Comparison of ENCODE assay signal across 23 cellular contexts in the genomic region with DNA sequence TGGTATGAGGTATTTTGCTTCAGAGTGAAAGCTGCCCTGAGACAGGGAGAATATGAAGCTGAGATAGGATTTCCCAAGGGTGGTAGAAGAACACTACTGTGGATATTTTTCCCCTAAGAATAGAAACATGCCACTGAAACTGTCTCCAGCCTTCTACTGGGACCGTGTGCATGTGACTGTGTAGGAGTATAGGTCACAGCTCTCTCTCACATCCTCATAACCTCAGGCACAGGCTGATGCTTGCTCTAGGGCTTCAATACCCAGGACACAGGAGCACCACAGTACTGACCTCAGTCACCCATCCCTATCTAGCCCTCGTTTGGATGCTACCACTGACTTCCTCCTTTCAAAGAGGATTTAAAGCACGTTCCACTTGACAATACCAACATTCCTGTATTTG.
DNase-seq lines count a peak whose midpoint lies in the region; ATAC-seq and TF ChIP-seq lines count a peak whose summit lies in the region.
"Had no signal": no experiment of that assay in that cellular context is flagged by ENCODE, and none has a peak within 500 bp of the region (broad histone marks: within the 10 kb centered on the region; RNA-seq: fewer than 3 reads in every experiment).

No MANE protein-coding gene starts in this region.

- H3K4me3 ChIP-seq in heart right ventricle (no peak overlapping the region), Peyer's patch (no peak overlapping the region)
- H3K4me3 ChIP-seq: esophagus squamous epithelium, lower lobe of right lung, PC-9, sigmoid colon, SK-N-MC, upper lobe of left lung had no signal

- TF ChIP-seq CTCF in GM10266 (IDR thresholded peaks at IDR 0.05; ENCODE audit: control insufficient read depth, insufficient read depth, low read depth, missing control alignments) (no peak), heart right ventricle (IDR thresholded peaks at IDR 0.05) (no peak), Peyer's patch (IDR thresholded peaks at IDR 0.05) (no peak)

- H3K36me3 ChIP-seq in heart right ventricle, result peaks cover 0 to 100% (median 30%) of the 10 kb centered on the region in 9 donors
- peaks cover 0 to 84% (median 0%) of the 10 kb centered on the region in 3 donors for H3K36me3 ChIP-seq in Peyer's patch

- ATAC-seq in GM21529 (IDR thresholded peaks at IDR 0.05; ENCODE audit: unreplicated experiment) (peak; percentile 67), HG03442 (IDR thresholded peaks at IDR 0.05; ENCODE audit: unreplicated experiment) (peak; percentile 55), heart right ventricle (peak; percentile 44 to 85 (median 66))
- ATAC-seq: lower lobe of right lung; stimulated activated naive CD8-positive, alpha-beta T cell treated with anti-CD3 and anti-CD28 coated beads, Interleukin-15, amount 100 ng/mL, for 72 hours had no signal

- H3K9me3 ChIP-seq in heart right ventricle, result no peaks in the 10 kb centered on the region
- H3K9me3 ChIP-seq in Peyer's patch, result no peaks in the 10 kb centered on the region
- H3K9me3 ChIP-seq: esophagus squamous epithelium, lower lobe of right lung, sigmoid colon, upper lobe of left lung had no signal

- H3K27me3 ChIP-seq in heart right ventricle, result no peaks in the 10 kb centered on the region
- H3K27me3 ChIP-seq in Peyer's patch, result no peaks in the 10 kb centered on the region
- H3K27me3 ChIP-seq: esophagus squamous epithelium, sigmoid colon, upper lobe of left lung had no signal

- peak overlapping the region in 8 of 10 donors; percentile 1 to 61 (median 40) for H3K27ac ChIP-seq in heart right ventricle
- H3K27ac ChIP-seq in Peyer's patch, result no peak overlapping the region
- H3K27ac ChIP-seq: KMS-11, lower lobe of right lung, PC-9, sigmoid colon, SK-N-MC, upper lobe of left lung had no signal

- DNase-seq in GM10266 (ENCODE audit: extremely low spot score) (peak; percentile 7), heart right ventricle (no peak), C1 segment of cervical spinal cord (lab: John Stamatoyannopoulos, UW) (no peak), Peyer's patch (no peak), RKO (ENCODE audit: low spot score) (no peak)
- no peak for DNase-seq in activated CD8-positive, alpha-beta memory T cell treated with anti-CD3 and anti-CD28 coated beads, Interleukin-2, amount 50 U/mL, for 48 hours
- DNase-seq: activated CD4-positive, CD25-positive, alpha-beta regulatory T cell treated with anti-CD3 and anti-CD28 coated beads, Interleukin-2, amount 50 U/mL, for 72 hours; activated effector memory CD4-positive, alpha-beta T cell treated with Interleukin-2 at 50 U/mL for 16 hours; amniotic stem cell; CD4-positive, CD25-positive, alpha-beta regulatory T cell; central memory CD4-positive, alpha-beta T cell; DMS153; esophagus squamous epithelium; lower lobe of right lung; NCI-H82; PC-9; sigmoid colon; stimulated activated naive CD8-positive, alpha-beta T cell treated with anti-CD3 and anti-CD28 coated beads, Interleukin-15, amount 100 ng/mL, for 72 hours; upper lobe of left lung had no signal

- TF ChIP-seq POLR2A in Peyer's patch (IDR thresholded peaks at IDR 0.05), result no peak

- H3K4me1 ChIP-seq in heart right ventricle (peaks cover 0 to 47% (median 16%) of the 10 kb centered on the region in 9 donors), Peyer's patch (no peaks in the 10 kb centered on the region)

- intact Hi-C loops in heart right ventricle (cut with DNase I), result loop anchor here in 1 of 10 donors (5.0 kb wide), 1 partner anchor 85 kb away; a partner anchor contains a TSS

- WGBS in heart right ventricle, 2 donors, result 25 to 27% methylated on average over 3 of the region's 3 CpGs

Comparison
In these comparisons a context has a peak if more than half of its experiments do, and no peak if none do; other contexts are left out.
1. H3K27ac ChIP-seq: peak in heart right ventricle (8 of 10); none in Peyer's patch (0 of 4).
2. Peak in every context shown above with its lines, with median percentiles within 50 percentile points of each other: ATAC-seq.